10 cellular contexts compared by ENCODE assay signal in genomic region chr14:103519837-103520212, GRCh38. TPM values are rescaled to one million over a fixed set of nuclear protein-coding genes. Genes with fewer than 3 reads are reported as not detected.
DNase-seq lines count a peak whose midpoint lies in the region; ATAC-seq and TF ChIP-seq lines count a peak whose summit lies in the region.
"Had no signal": no experiment of that assay in that cellular context is flagged by ENCODE, and none has a peak within 500 bp of the region (broad histone marks: within the 10 kb centered on the region; RNA-seq: fewer than 3 reads in every experiment).

No MANE protein-coding gene starts in this region.

- peak overlapping the region in 57 of 59 donors; percentile 65 to 93 (median 84) for H3K4me3 ChIP-seq in dorsolateral prefrontal cortex
- H3K4me3 ChIP-seq in neuron (ENCODE audit: low read length), result peak overlapping the region; percentile 84
- H3K4me3 ChIP-seq: cardiac muscle cell had no signal

- peaks cover 25% of the 10 kb centered on the region for H3K36me3 ChIP-seq in neuron (ENCODE audit: insufficient read depth, low read length)
- H3K36me3 ChIP-seq: cardiac muscle cell had no signal

- H3K27ac ChIP-seq in C4-2B (peak overlapping the region; percentile 96), dorsolateral prefrontal cortex (peak overlapping the region in 58 of 59 donors; percentile 44 to 97 (median 94))
- H3K27ac ChIP-seq: cardiac muscle cell, KMS-11 had no signal

- TF ChIP-seq CTCF in C4-2B (conservative IDR thresholded peaks at IDR 0.05), result no peak
- TF ChIP-seq CTCF in dorsolateral prefrontal cortex (IDR thresholded peaks at IDR 0.05 in 54 of 56, conservative IDR thresholded peaks at IDR 0.05 in 2 of 56; ENCODE audit: low read depth in 1 of 56, partially characterized antibody in 56 of 56), result no peak

- DNase-seq in dorsolateral prefrontal cortex, result peak in 1 of 10 donors; percentile 41
- no peak for DNase-seq in DMS153 (lab: John Stamatoyannopoulos, UW)
- no peak for DNase-seq in NCI-H2171 (lab: John Stamatoyannopoulos, UW)

- H3K27me3 ChIP-seq in dorsolateral prefrontal cortex, result no peaks in the 10 kb centered on the region
- no peaks in the 10 kb centered on the region for H3K27me3 ChIP-seq in neuron (ENCODE audit: insufficient read depth, low read length)

- intact Hi-C loops in dorsolateral prefrontal cortex (cut with DNase I), result no loop called here

- ATAC-seq in HG03457 (IDR thresholded peaks at IDR 0.05; ENCODE audit: unreplicated experiment), result no peak
- ATAC-seq in GM21786 (IDR thresholded peaks at IDR 0.05; ENCODE audit: unreplicated experiment), result no peak

- no peak for TF ChIP-seq EP300 in Ishikawa (IDR thresholded peaks at IDR 0.05; ENCODE audit: borderline replicate concordance)

- H3K9me3 ChIP-seq in neuron (ENCODE audit: low read length), result no peaks in the 10 kb centered on the region

- peaks cover 62% of the 10 kb centered on the region for H3K4me1 ChIP-seq in neuron (ENCODE audit: insufficient read depth, low read length)

- TF ChIP-seq RAD21 in Ishikawa (IDR thresholded peaks at IDR 0.05; ENCODE audit: low read depth), result no peak

- H2AFZ ChIP-seq in neuron (ENCODE audit: low read depth, low read length), result no peak overlapping the region

TF ChIP-seq in Ishikawa, 13 proteins besides CTCF, POLR2A, EP300 and RAD21:
- TF ChIP-seq CEBPB (IDR thresholded peaks at IDR 0.05), result no peak
- TF ChIP-seq TCF12 (IDR thresholded peaks at IDR 0.05; ENCODE audit: low read depth), result peak; percentile 49; the same call in 1 of the 2 replicates
- TF ChIP-seq NFIC (IDR thresholded peaks at IDR 0.05), result peak; percentile 62
- TF ChIP-seq EGR1 (IDR thresholded peaks at IDR 0.05), result no peak

RNA-seq across cellular contexts. Expression of gene CKB, which starts 2.8 kb away (rescaled TPM):
- total RNA-seq in dorsolateral prefrontal cortex, result 1,000 to 10,000 TPM; 1,109 to 2,418 (median 1,592) TPM

RNA-seq across cellular contexts. Expression of gene TRMT61A, which starts 9.2 kb away (rescaled TPM):
- total RNA-seq in dorsolateral prefrontal cortex, result 10 to 100 TPM in 119 of 120 experiments, 1 to 10 TPM in 1; 9.8 to 20.3 (median 14.3) TPM

RNA-seq across cellular contexts. Expression of gene BAG5, which starts 42.6 kb away (rescaled TPM):
- 10 to 100 TPM; 25.3 to 45.6 (median 35.3) TPM for total RNA-seq in dorsolateral prefrontal cortex

RNA-seq across cellular contexts. Expression of gene COA8, which starts 42.9 kb away (rescaled TPM):
- 10 to 100 TPM; 21.7 to 47.0 (median 35.6) TPM for total RNA-seq in dorsolateral prefrontal cortex
